Comparison of ENCODE assay signal across 1 cellular context in the genomic region with DNA sequence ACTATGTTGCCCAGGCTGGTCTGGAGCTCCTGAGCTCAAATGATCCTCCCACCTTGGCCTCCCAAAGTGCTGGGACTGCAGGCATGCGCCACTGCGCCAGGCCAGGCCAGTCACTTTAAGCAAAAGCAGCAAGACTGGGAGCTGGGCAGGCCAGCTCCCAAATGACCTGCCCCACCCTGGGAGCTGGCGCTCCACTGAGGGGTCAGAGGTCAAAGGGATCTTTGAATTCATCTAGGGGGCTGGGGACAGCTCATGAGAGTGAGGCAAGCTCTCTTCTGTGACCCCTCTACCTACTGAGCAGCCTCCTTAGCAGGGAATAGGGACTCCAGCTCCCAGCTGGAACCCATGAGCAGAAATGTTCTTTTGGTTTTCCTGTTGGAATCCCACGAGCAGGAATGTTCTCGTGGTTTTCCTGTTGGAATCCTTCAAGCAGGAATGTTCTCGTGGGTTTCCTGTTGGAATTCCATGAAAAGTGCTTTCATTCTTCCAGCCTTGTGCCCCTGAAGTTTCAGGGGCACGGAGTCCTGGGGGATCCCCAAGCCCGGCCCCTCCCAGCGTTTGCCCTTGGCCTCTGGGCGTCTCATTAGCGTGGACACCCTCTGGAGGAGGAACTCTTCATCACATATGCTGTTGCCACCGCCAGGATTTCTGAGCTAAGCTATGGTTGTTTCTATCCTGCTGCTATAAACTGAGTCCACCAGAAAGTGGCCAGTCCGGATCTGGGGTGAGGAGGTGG.
TF ChIP-seq lines count a peak whose summit lies in the region.

No MANE protein-coding gene starts in this region.

TF ChIP-seq in HepG2, 621 proteins besides CTCF, POLR2A, EP300 and RAD21 (continued from another document):
- TF ChIP-seq ZHX2 (IDR thresholded peaks at IDR 0.05; ENCODE audit: low read depth) (no peak), ZHX2 (CRISPR knock-in tag; IDR thresholded peaks at IDR 0.05; ENCODE audit: borderline replicate concordance) (no peak), ZNF761 (CRISPR knock-in tag; conservative IDR thresholded peaks at IDR 0.05) (no peak), ZSCAN9 (CRISPR knock-in tag; IDR thresholded peaks at IDR 0.05; ENCODE audit: borderline replicate concordance) (no peak), ZNF232 (CRISPR knock-in tag; IDR thresholded peaks at IDR 0.05; ENCODE audit: borderline replicate concordance) (no peak), PHF20 (CRISPR knock-in tag; IDR thresholded peaks at IDR 0.05) (no peak), ZFP82 (CRISPR knock-in tag; IDR thresholded peaks at IDR 0.05; ENCODE audit: borderline replicate concordance) (no peak), ZBTB7B (CRISPR knock-in tag; IDR thresholded peaks at IDR 0.05) (peak; percentile 37; the same call in 1 of the 2 replicates), GPBP1L1 (CRISPR knock-in tag; IDR thresholded peaks at IDR 0.05) (no peak)
- TF ChIP-seq, protein P1, sequence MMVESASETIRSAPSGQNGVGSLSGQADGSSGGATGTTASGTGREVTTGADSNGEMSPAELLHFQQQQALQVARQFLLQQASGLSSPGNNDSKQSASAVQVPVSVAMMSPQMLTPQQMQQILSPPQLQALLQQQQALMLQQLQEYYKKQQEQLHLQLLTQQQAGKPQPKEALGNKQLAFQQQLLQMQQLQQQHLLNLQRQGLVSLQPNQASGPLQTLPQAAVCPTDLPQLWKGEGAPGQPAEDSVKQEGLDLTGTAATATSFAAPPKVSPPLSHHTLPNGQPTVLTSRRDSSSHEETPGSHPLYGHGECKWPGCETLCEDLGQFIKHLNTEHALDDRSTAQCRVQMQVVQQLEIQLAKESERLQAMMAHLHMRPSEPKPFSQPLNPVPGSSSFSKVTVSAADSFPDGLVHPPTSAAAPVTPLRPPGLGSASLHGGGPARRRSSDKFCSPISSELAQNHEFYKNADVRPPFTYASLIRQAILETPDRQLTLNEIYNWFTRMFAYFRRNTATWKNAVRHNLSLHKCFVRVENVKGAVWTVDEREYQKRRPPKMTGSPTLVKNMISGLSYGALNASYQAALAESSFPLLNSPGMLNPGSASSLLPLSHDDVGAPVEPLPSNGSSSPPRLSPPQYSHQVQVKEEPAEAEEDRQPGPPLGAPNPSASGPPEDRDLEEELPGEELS (CRISPR knock-in tag; IDR thresholded peaks at IDR 0.05): 0 out of 2 replicates have a peak, but pooled peaks have one; percentile 8
